In genomic region chr12:104521731-104522130, GRCh38 we compare ENCODE assay signal across 19 cellular contexts.
DNase-seq lines count a peak whose midpoint lies in the region; ATAC-seq, FAIRE-seq and TF ChIP-seq lines count a peak whose summit lies in the region.
"Had no signal": no experiment of that assay in that cellular context is flagged by ENCODE, and none has a peak within 500 bp of the region (broad histone marks: within the 10 kb centered on the region; RNA-seq: fewer than 3 reads in every experiment).

No MANE protein-coding gene starts in this region.

- no peak overlapping the region for H3K9ac ChIP-seq in mesendoderm (ENCODE audit: low read length)

- no peaks in the 10 kb centered on the region for H3K27me3 Mint-ChIP-seq in activated CD4-positive, alpha-beta T cell treated with anti-CD3 and anti-CD28 coated beads, Interleukin-2, amount 10 ng/mL, durations not matched to agents 7 days and 5 days
- H3K27me3 Mint-ChIP-seq: activated CD4-positive, alpha-beta T cell treated with anti-CD3 and anti-CD28 coated beads, Interleukin-2, amount 10 ng/mL, durations not matched to agents 24 days and 14 days had no signal

- POLR2A ChIA-PET in activated CD4-positive, alpha-beta T cell treated with anti-CD3 and anti-CD28 coated beads, Interleukin-2, amount 10 ng/mL, durations not matched to agents 7 days and 5 days (lab: Charles Lee) = no interaction called here

- in situ Hi-C loops in astrocyte of the spinal cord (cut with HindIII; ENCODE audit: low sequenced_read_pairs) = no loop called here

- peak overlapping the region; percentile 51 for H3K18ac ChIP-seq in mesendoderm (ENCODE audit: low read length)

- CTCF ChIA-PET in activated CD4-positive, alpha-beta T cell treated with anti-CD3 and anti-CD28 coated beads, Interleukin-2, amount 10 ng/mL, durations not matched to agents 7 days and 5 days (lab: Charles Lee) = interaction anchor here (1.0 kb wide), 1 partner anchor 34 kb away, joined by 3 read pairs; no protein-coding TSS in a partner anchor

- no peaks in the 10 kb centered on the region for H3K27me3 ChIP-seq in BE2C
- no peaks in the 10 kb centered on the region for H3K27me3 ChIP-seq in mesendoderm (ENCODE audit: insufficient read depth, low read length, poor library complexity)
- H3K27me3 ChIP-seq: esophagus squamous epithelium had no signal

- H3K9me3 Mint-ChIP-seq in activated CD4-positive, alpha-beta T cell treated with anti-CD3 and anti-CD28 coated beads, Interleukin-2, amount 10 ng/mL, durations not matched to agents 7 days and 5 days = no peaks in the 10 kb centered on the region
- H3K9me3 Mint-ChIP-seq: activated CD4-positive, alpha-beta T cell treated with anti-CD3 and anti-CD28 coated beads, Interleukin-2, amount 10 ng/mL, durations not matched to agents 24 days and 14 days; activated T-cell treated with anti-CD3 and anti-CD28 coated beads, Interleukin-2, amount 50 U/mL, for 4 hours had no signal

- no peaks in the 10 kb centered on the region for H3K9me3 ChIP-seq in BE2C
- H3K9me3 ChIP-seq: esophagus squamous epithelium had no signal

- H3K4me3 Mint-ChIP-seq in activated CD4-positive, alpha-beta T cell treated with anti-CD3 and anti-CD28 coated beads, Interleukin-2, amount 10 ng/mL, durations not matched to agents 7 days and 5 days = no peak overlapping the region
- H3K4me3 Mint-ChIP-seq: activated CD4-positive, alpha-beta T cell treated with anti-CD3 and anti-CD28 coated beads, Interleukin-2, amount 10 ng/mL, durations not matched to agents 24 days and 14 days; activated T-cell treated with anti-CD3 and anti-CD28 coated beads, Interleukin-2, amount 50 U/mL, for 4 hours had no signal

- no peak overlapping the region for H2BK15ac ChIP-seq in mesendoderm (replicated peaks; ENCODE audit: low read depth)

- peaks cover 3% of the 10 kb centered on the region for H3K79me1 ChIP-seq in mesendoderm (ENCODE audit: low read length)

- H2BK5ac ChIP-seq in mesendoderm (ENCODE audit: low read length) = no peak overlapping the region

- TF ChIP-seq CTCF in BE2C (IDR thresholded peaks at IDR 0.05; ENCODE audit: low read depth, low read length) (no peak), astrocyte of the spinal cord (IDR thresholded peaks at IDR 0.05; ENCODE audit: low read depth, low read length) (no peak)

- TF ChIP-seq POLR2A in GM12891 (IDR thresholded peaks at IDR 0.05; ENCODE audit: low read depth, low read length) = no peak

- H3K4me3 ChIP-seq in BE2C (ENCODE audit: low read depth, low read length) = no peak overlapping the region
- H3K4me3 ChIP-seq in astrocyte of the spinal cord (ENCODE audit: low read depth, low read length) = no peak overlapping the region
- H3K4me3 ChIP-seq in mesendoderm (ENCODE audit: low read length) = no peak overlapping the region
- H3K4me3 ChIP-seq: esophagus squamous epithelium, smooth muscle cell had no signal

- ATAC-seq in GM19328 (IDR thresholded peaks at IDR 0.05; ENCODE audit: unreplicated experiment) = no peak
- ATAC-seq: activated T-cell treated with anti-CD3 and anti-CD28 coated beads, Interleukin-2, amount 50 U/mL, for 4 hours had no signal

- H3K27ac Mint-ChIP-seq in activated CD4-positive, alpha-beta T cell treated with anti-CD3 and anti-CD28 coated beads, Interleukin-2, amount 10 ng/mL, durations not matched to agents 7 days and 5 days = no peak overlapping the region
- H3K27ac Mint-ChIP-seq: activated CD4-positive, alpha-beta T cell treated with anti-CD3 and anti-CD28 coated beads, Interleukin-2, amount 10 ng/mL, durations not matched to agents 24 days and 14 days had no signal

- FAIRE-seq in GM12891 (lab: Jason Lieb, UNC) = no peak

- H3K56ac ChIP-seq in mesendoderm (ENCODE audit: low read length) = no peak overlapping the region

- H3K4me2 ChIP-seq in mesendoderm (ENCODE audit: low read length) = no peak overlapping the region
- H3K4me2 ChIP-seq: smooth muscle cell had no signal

- no peak overlapping the region for H2AK5ac ChIP-seq in mesendoderm (ENCODE audit: low read length)

- WGBS in mesendoderm (ENCODE audit: extremely low coverage, insufficient coverage, low lambda C conversion rate) = no CpG with 5 or more reads among the region's 5 CpGs

- H3K27ac ChIP-seq in mesendoderm (ENCODE audit: low read depth, low read length) = no peak overlapping the region
- H3K27ac ChIP-seq: C4-2B, esophagus squamous epithelium had no signal

- H4K5ac ChIP-seq in mesendoderm (ENCODE audit: low read length) = no peak overlapping the region

- no peaks in the 10 kb centered on the region for H3K36me3 ChIP-seq in BE2C
- no peaks in the 10 kb centered on the region for H3K36me3 ChIP-seq in mesendoderm (ENCODE audit: control insufficient read depth, insufficient read depth, low read length)
- H3K36me3 ChIP-seq: esophagus squamous epithelium had no signal

- peaks cover 26% of the 10 kb centered on the region for H3K4me1 ChIP-seq in BE2C
- peaks cover 8% of the 10 kb centered on the region for H3K4me1 ChIP-seq in mesendoderm (ENCODE audit: control insufficient read depth, low read depth, low read length)

- H3K36me3 Mint-ChIP-seq in activated CD4-positive, alpha-beta T cell treated with anti-CD3 and anti-CD28 coated beads, Interleukin-2, amount 10 ng/mL, durations not matched to agents 7 days and 5 days (ENCODE audit: low read depth) = peaks cover 18% of the 10 kb centered on the region

- H3K79me2 ChIP-seq in mesendoderm (ENCODE audit: control insufficient read depth, insufficient read depth, low read length) = no peaks in the 10 kb centered on the region

- H4K8ac ChIP-seq in mesendoderm (ENCODE audit: low read depth, low read length) = no peak overlapping the region

- no peak overlapping the region for H3K23ac ChIP-seq in mesendoderm (ENCODE audit: low read length)

- no peak overlapping the region for H3K4ac ChIP-seq in mesendoderm (ENCODE audit: low read depth, low read length)

- H2BK120ac ChIP-seq in mesendoderm (ENCODE audit: low read depth, low read length) = no peak overlapping the region

- DNase-seq in BE2C (peak; percentile 48), HT1080 (ENCODE audit: low read depth) (peak; percentile 24), astrocyte of the spinal cord (ENCODE audit: low read depth, low spot score) (peak; percentile 14), mesendoderm (no peak), GM12891 (ENCODE audit: insufficient read length, low spot score) (no peak), amygdala (lab: John Stamatoyannopoulos, UW) (no peak)
- no peak for DNase-seq in activated CD4-positive, alpha-beta T cell treated with anti-CD3 and anti-CD28 coated beads, Interleukin-2, amount 10 ng/mL, durations not matched to agents 7 days and 5 days
- DNase-seq: activated CD4-positive, alpha-beta T cell treated with anti-CD3 and anti-CD28 coated beads, Interleukin-2, amount 10 ng/mL, durations not matched to agents 24 days and 14 days; activated T-cell treated with anti-CD3 and anti-CD28 coated beads, Interleukin-2, amount 50 U/mL, for 4 hours; esophagus squamous epithelium; mammary epithelial cell; MM.1S; occipital lobe; SHP77; substantia nigra; T-helper 9 cell had no signal

- peaks cover 65% of the 10 kb centered on the region for H3K4me1 Mint-ChIP-seq in activated CD4-positive, alpha-beta T cell treated with anti-CD3 and anti-CD28 coated beads, Interleukin-2, amount 10 ng/mL, durations not matched to agents 7 days and 5 days

TF ChIP-seq in GM12891, 5 proteins besides CTCF, POLR2A, EP300 and RAD21:
- TF ChIP-seq TAF1 (IDR thresholded peaks at IDR 0.05; ENCODE audit: low read depth, low read length) = no peak
- TF ChIP-seq SPI1 (IDR thresholded peaks at IDR 0.05; ENCODE audit: low read depth, low read length) = no peak
- TF ChIP-seq POLR2AphosphoS5 (IDR thresholded peaks at IDR 0.05; ENCODE audit: low read depth, low read length) = no peak
- TF ChIP-seq PAX5 (IDR thresholded peaks at IDR 0.05; ENCODE audit: insufficient read depth, low read length, severe bottlenecking) = no peak
- no peak for TF ChIP-seq POU2F2 (IDR thresholded peaks at IDR 0.05; ENCODE audit: low read depth, low read length)

Comparison
In these comparisons a context has a peak if more than half of its experiments do, and no peak if none do; other contexts are left out.
1. DNase-seq: peak in BE2C (single experiment), HT1080 (single experiment) and astrocyte of the spinal cord (single experiment); none in mesendoderm (single experiment), GM12891 (single experiment), activated CD4-positive, alpha-beta T cell treated with anti-CD3 and anti-CD28 coated beads, Interleukin-2, amount 10 ng/mL, durations not matched to agents 7 days and 5 days (single experiment) and amygdala (0 of 56).